In the genomic region with DNA sequence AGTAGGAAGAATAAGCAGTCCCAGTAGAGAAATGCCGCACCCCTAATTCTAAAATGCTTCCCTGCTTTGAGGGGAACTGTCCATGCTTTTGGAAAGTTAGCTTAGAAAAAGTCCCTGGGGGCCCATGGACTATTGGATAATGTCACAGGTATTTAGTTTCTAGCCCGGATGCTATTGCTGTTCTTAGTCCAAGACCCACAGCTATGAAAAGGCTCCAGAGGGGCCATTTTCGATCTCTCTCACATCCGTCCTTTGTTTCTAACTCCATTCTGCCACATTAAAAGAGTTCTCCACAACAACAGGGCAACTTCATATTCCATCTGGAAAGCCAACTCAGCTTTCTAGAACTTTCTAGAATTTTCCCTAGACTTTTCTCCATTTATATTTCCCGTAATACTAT, we compare ENCODE assay signal across 15 cellular contexts.
"Had no signal": no experiment of that assay in that cellular context is flagged by ENCODE, and none has a peak within 500 bp of the region (broad histone marks: within the 10 kb centered on the region; RNA-seq: fewer than 3 reads in every experiment).

No MANE protein-coding gene starts in this region.

- H3K27me3 Mint-ChIP-seq: activated B cell treated with CpG ODN at 0.5 μM for 24 hours; activated naive CD8-positive, alpha-beta T cell treated with anti-CD3 and anti-CD28 coated beads, Interleukin-2, amount 10 ng/mL, durations not matched to agents 7 days and 5 days had no signal

- H3K9me3 ChIP-seq: breast epithelium, esophagus muscularis mucosa, left lung, transverse colon had no signal

- H3K27me3 ChIP-seq: breast epithelium, esophagus muscularis mucosa, foreskin keratinocyte, left lung, transverse colon had no signal

- H3K4me3 ChIP-seq: breast epithelium, esophagus muscularis mucosa, left lung, transverse colon had no signal

- H3K4me3 Mint-ChIP-seq: activated B cell treated with CpG ODN at 0.5 μM for 24 hours; activated naive CD8-positive, alpha-beta T cell treated with anti-CD3 and anti-CD28 coated beads, Interleukin-2, amount 10 ng/mL, durations not matched to agents 7 days and 5 days had no signal

- H3K9me3 Mint-ChIP-seq: activated B cell treated with CpG ODN at 0.5 μM for 24 hours had no signal

- H3K4me1 ChIP-seq: breast epithelium, foreskin keratinocyte, transverse colon had no signal

- H3K36me3 ChIP-seq: breast epithelium, esophagus muscularis mucosa, left lung, transverse colon had no signal

- H3K27ac Mint-ChIP-seq: activated B cell treated with CpG ODN at 0.5 μM for 24 hours; activated naive CD8-positive, alpha-beta T cell treated with anti-CD3 and anti-CD28 coated beads, Interleukin-2, amount 10 ng/mL, durations not matched to agents 7 days and 5 days had no signal

- DNase-seq: activated B cell treated with CpG ODN at 0.5 μM for 24 hours; activated CD4-positive, alpha-beta T cell treated with anti-CD3 and anti-CD28 coated beads, Interleukin-2, amount 50 U/mL, for 1 hour; activated naive CD8-positive, alpha-beta T cell treated with anti-CD3 and anti-CD28 coated beads, Interleukin-2, amount 10 ng/mL, durations not matched to agents 7 days and 5 days; aorta; foreskin keratinocyte; left lung; mesenchymal stem cell; SHP77; stimulated activated CD4-positive, alpha-beta T cell treated with anti-CD3 and anti-CD28 coated beads, Interleukin-2, amount 100 ng/mL, for 48 hours; stimulated activated CD8-positive, alpha-beta memory T cell treated with anti-CD3 and anti-CD28 coated beads, Interleukin-4, amount 100 ng/mL, for 48 hours; T-helper 2 cell; transverse colon had no signal

- H3K27ac ChIP-seq: breast epithelium, foreskin keratinocyte, transverse colon had no signal

- ATAC-seq: foreskin keratinocyte, left lung, SK-N-SH treated with all-trans-retinoic acid at 6 μM for 48 hours had no signal
